ENCODE assay signal across 1 cellular context in genomic region chr12:114913871-114914801, GRCh38.
TF ChIP-seq lines count a peak whose summit lies in the region.

No MANE protein-coding gene starts in this region.

TF ChIP-seq in HEK293, 187 proteins besides CTCF, POLR2A, EP300 and RAD21 (continued from another document and continues in another):
- TF ChIP-seq ELK4 (IDR thresholded peaks at IDR 0.05; ENCODE audit: borderline replicate concordance, low read depth, low read length) (no peak), ZSCAN18 (tag by site-specific recombination; IDR thresholded peaks at IDR 0.05) (no peak), ZNF645 (tag by site-specific recombination; IDR thresholded peaks at IDR 0.05) (peak; percentile 68; the same call in 1 of the 2 replicates), ZNF23 (tag by site-specific recombination; IDR thresholded peaks at IDR 0.05; ENCODE audit: borderline replicate concordance) (no peak), ZNF837 (tag by site-specific recombination; IDR thresholded peaks at IDR 0.05) (no peak), KLF8 (tag by site-specific recombination; IDR thresholded peaks at IDR 0.05) (peak; percentile 92), PRDM10 (tag by site-specific recombination; IDR thresholded peaks at IDR 0.05) (peak; percentile 67), ZNF214 (tag by site-specific recombination; IDR thresholded peaks at IDR 0.05; ENCODE audit: borderline replicate concordance) (peak; percentile 35; the same call in 1 of the 2 replicates), KLF1 (tag by site-specific recombination; IDR thresholded peaks at IDR 0.05) (no peak), ZNF513 (tag by site-specific recombination; IDR thresholded peaks at IDR 0.05) (peak; percentile 9; the same call in 1 of the 2 replicates), PRDM2 (tag by site-specific recombination; IDR thresholded peaks at IDR 0.05; ENCODE audit: borderline replicate concordance) (no peak), ZNF10 (tag by site-specific recombination; IDR thresholded peaks at IDR 0.05) (peak; percentile 75; the same call in 1 of the 2 replicates), ZBTB17 (tag by site-specific recombination; IDR thresholded peaks at IDR 0.05) (peak; percentile 76), ZNF302 (tag by site-specific recombination; IDR thresholded peaks at IDR 0.05; ENCODE audit: low read depth) (peak; percentile 84; the same call in 1 of the 2 replicates), ZNF580 (tag by site-specific recombination; IDR thresholded peaks at IDR 0.05) (peak; percentile 98), ZNF211 (tag by site-specific recombination; IDR thresholded peaks at IDR 0.05; ENCODE audit: low read depth) (no peak), ZIC2 (tag by site-specific recombination; IDR thresholded peaks at IDR 0.05) (peak; percentile 94), PRDM4 (tag by site-specific recombination; IDR thresholded peaks at IDR 0.05) (peak; percentile 97), ZNF747 (tag by site-specific recombination; IDR thresholded peaks at IDR 0.05) (no peak), HOXD13 (CRISPR knock-in tag; IDR thresholded peaks at IDR 0.05; ENCODE audit: borderline replicate concordance) (peak; percentile 85; the same call in 1 of the 2 replicates), ZNF335 (tag by site-specific recombination; conservative IDR thresholded peaks at IDR 0.05) (peak; percentile 48), ZNF473 (tag by site-specific recombination; IDR thresholded peaks at IDR 0.05) (no peak), ZNF138 (tag by site-specific recombination; IDR thresholded peaks at IDR 0.05; ENCODE audit: borderline replicate concordance) (no peak), IKZF3 (tag by site-specific recombination; IDR thresholded peaks at IDR 0.05) (peak; percentile 97), ZNF404 (tag by site-specific recombination; IDR thresholded peaks at IDR 0.05) (no peak), ZNF660 (tag by site-specific recombination; IDR thresholded peaks at IDR 0.05) (peak; percentile 58; the same call in 1 of the 2 replicates), ZNF133 (tag by site-specific recombination; IDR thresholded peaks at IDR 0.05) (peak; percentile 32; the same call in 1 of the 2 replicates), ZNF488 (tag by site-specific recombination; IDR thresholded peaks at IDR 0.05) (peak; percentile 96), ZNF202 (tag by site-specific recombination; IDR thresholded peaks at IDR 0.05; ENCODE audit: borderline replicate concordance) (no peak), ZNF501 (tag by site-specific recombination; IDR thresholded peaks at IDR 0.05) (peak; percentile 97), ZNF280D (tag by site-specific recombination; IDR thresholded peaks at IDR 0.05) (no peak)
